8 cellular contexts compared by ENCODE assay signal in the genomic region with DNA sequence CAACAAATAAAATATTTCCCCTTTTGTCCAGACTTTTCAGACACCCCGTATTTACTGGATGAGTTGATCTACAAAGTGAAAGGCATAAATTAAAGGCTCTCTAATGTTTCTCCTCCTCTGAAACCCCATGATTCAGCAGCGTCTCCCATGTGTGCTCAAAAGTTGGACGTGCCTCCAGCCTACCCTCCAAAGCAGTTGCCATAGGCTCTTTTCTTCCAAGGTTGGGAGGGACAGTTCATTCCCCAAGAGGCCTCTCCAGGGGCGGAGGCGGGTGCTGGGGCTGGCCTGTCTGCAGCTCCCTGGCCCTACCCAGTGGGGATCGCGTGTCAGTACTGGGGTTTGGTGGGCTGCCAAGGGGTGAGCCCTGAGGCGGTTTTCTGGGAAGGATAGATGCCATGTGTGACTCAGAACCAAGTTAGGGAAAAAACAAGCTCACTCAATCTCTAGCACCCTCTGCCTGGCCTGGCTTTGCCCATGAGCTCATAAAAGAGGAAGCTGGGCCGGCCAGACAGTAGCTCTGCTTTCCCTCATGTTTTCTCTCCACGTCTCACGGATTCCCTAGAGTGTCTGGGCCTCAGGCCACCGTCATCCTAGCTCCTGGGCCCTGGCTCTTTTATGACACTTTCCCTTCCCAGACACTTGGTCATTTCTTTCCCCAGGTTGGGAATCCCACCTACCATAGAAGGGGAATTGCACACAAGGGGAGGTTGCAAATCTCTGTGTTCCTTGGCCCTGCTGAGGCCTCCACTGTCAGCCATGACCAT. TPM values are rescaled to one million over a fixed set of nuclear protein-coding genes. Genes with fewer than 3 reads are reported as not detected.
DNase-seq lines count a peak whose midpoint lies in the region; ATAC-seq, FAIRE-seq and TF ChIP-seq lines count a peak whose summit lies in the region.

No MANE protein-coding gene starts in this region.

- peak overlapping the region; percentile 63 for H2AFZ ChIP-seq in K562 (ENCODE audit: low read depth, low read length)

- H3K9me1 ChIP-seq in K562 (ENCODE audit: control insufficient read depth, insufficient read depth, low read length): no peaks in the 10 kb centered on the region

- TF ChIP-seq EP300 in K562 (IDR thresholded peaks at IDR 0.05; ENCODE audit: low read length) (no peak), stomach (IDR thresholded peaks at IDR 0.05) (peak; percentile 65)

- H3K4me2 ChIP-seq in K562 (ENCODE audit: insufficient read depth, low read length): no peak overlapping the region

- peak; percentile 27 for TF ChIP-seq CTCF in AG10803 (conservative IDR thresholded peaks at IDR 0.05; ENCODE audit: low read length)
- TF ChIP-seq CTCF in K562 (IDR thresholded peaks at IDR 0.05 in 2 of 3, conservative IDR thresholded peaks at IDR 0.05 in 1 of 3; ENCODE audit: insufficient read depth in 2 of 3, low read depth in 1 of 3, low read length in 3 of 3): no peak
- no peak for TF ChIP-seq CTCF in stomach (IDR thresholded peaks at IDR 0.05)

- FAIRE-seq in K562 (lab: Jason Lieb, UNC): no peak

- H3K27me3 ChIP-seq in K562 (ENCODE audit: control insufficient read depth in 2 of 2, insufficient read depth in 2 of 2, low read length in 2 of 2): no peaks in the 10 kb centered on the region
- H3K27me3 ChIP-seq in stomach: no peaks in the 10 kb centered on the region

- H3K9me3 ChIP-seq in K562 (replicated peaks; ENCODE audit: control insufficient read depth, insufficient read depth, low read depth, low read length) (no peaks in the 10 kb centered on the region), stomach (no peaks in the 10 kb centered on the region)

- peak; percentile 100 for DNase-seq in AG10803 (ENCODE audit: low read depth)
- DNase-seq in LHCN-M2 (ENCODE audit: low read depth): peak; percentile 100
- DNase-seq in K562 (ENCODE audit: extremely low read depth in 1 of 4, low spot score in 3 of 4): peak in 1 of 4 experiments; percentile 43
- DNase-seq in kidney glomerular epithelial cell (lab: John Stamatoyannopoulos, UW): peak; percentile 99
- DNase-seq in stomach: peak; percentile 83
- no peak for DNase-seq in stimulated activated CD8-positive, alpha-beta memory T cell treated with anti-CD3 and anti-CD28 coated beads, Interleukin-4, amount 100 ng/mL, for 48 hours
- DNase-seq in activated CD4-positive, alpha-beta T cell treated with anti-CD3 and anti-CD28 coated beads, Interleukin-2, amount 50 U/mL, for 1 hour: no peak

- CTCF ChIA-PET in K562 (lab: Yijun Ruan, JAX; ENCODE audit: low intra/inter-chr PET ratio): no interaction called here

- H3K36me3 ChIP-seq in K562 (ENCODE audit: control insufficient read depth, insufficient read depth, low read length): no peaks in the 10 kb centered on the region
- H3K36me3 ChIP-seq in stomach: no peaks in the 10 kb centered on the region

- in situ Hi-C loops in K562 (cut with MboI): no loop called here

- WGBS in K562 (ENCODE audit: insufficient coverage, low coverage, missing lambda C conversion rate): 45% methylated on average over 12 of the region's 12 CpGs
- WGBS in stomach, 5 donors: 28 to 51% (median 43%) methylated on average over 12 of the region's 12 CpGs

- H3K4me3 ChIP-seq in AG10803 (ENCODE audit: low read length) (peak overlapping the region; percentile 29; the same call in 1 of the 2 replicates), K562 (no peak overlapping the region), stomach (no peak overlapping the region)

- POLR2A ChIA-PET in K562 (lab: Yijun Ruan, JAX): interaction anchor here (0.6 to 1.8 kb wide), 10 partner anchors 8 to 200 kb away, joined by 3 to 10 read pairs (median 3); partner anchors contain the start of gene IER3

- no peak for TF ChIP-seq RAD21 in K562 (CRISPR knock-in tag; conservative IDR thresholded peaks at IDR 0.05 in 1 of 2, IDR thresholded peaks at IDR 0.05 in 1 of 2)

- intact Hi-C loops in K562 (cut with micrococcal nuclease) (no loop called here), stomach (cut with DNase I; ENCODE audit: low total_unique reads) (no loop called here)

- H3K27ac ChIP-seq in K562 (ENCODE audit: extremely low read depth, low read depth, low read length) (peak overlapping the region; percentile 14; the same call in 1 of the 3 replicates), stomach (peak overlapping the region; percentile 38 to 96 (median 91))

- H3K4me1 ChIP-seq in K562 (replicated peaks in 1 of 2; ENCODE audit: control insufficient read depth in 2 of 2, insufficient read depth in 2 of 2, low read length in 2 of 2): peaks cover 12 to 26% of the 10 kb centered on the region in 2 experiments
- peaks cover 32 to 61% (median 49%) of the 10 kb centered on the region in 4 donors for H3K4me1 ChIP-seq in stomach

- ATAC-seq in K562 (peak; percentile 74), GM18498 (IDR thresholded peaks at IDR 0.05; ENCODE audit: unreplicated experiment) (no peak)

- no peaks in the 10 kb centered on the region for H4K20me1 ChIP-seq in K562 (replicated peaks; ENCODE audit: control insufficient read depth, insufficient read depth, low read length)

- no peak for TF ChIP-seq POLR2A in K562 (conservative IDR thresholded peaks at IDR 0.05)
- no peak for TF ChIP-seq POLR2A in stomach (IDR thresholded peaks at IDR 0.05)

- no peaks in the 10 kb centered on the region for H3K79me2 ChIP-seq in K562 (ENCODE audit: control insufficient read depth, insufficient read depth, low read length)

- no TSS peak for BruUV-seq in K562 (replicated peaks; lab: Mats Ljungman, UMichigan)

- H3K9ac ChIP-seq in K562 (ENCODE audit: insufficient read depth in 1 of 2, low read depth in 2 of 2, low read length in 2 of 2): peak overlapping the region in 1 of 2 experiments; percentile 76; a peak in 2 of 4 replicates

RNA-seq across cellular contexts. Expression of gene IER3, which starts 8.0 kb away (rescaled TPM):
- total RNA-seq in LHCN-M2 (2014; rRNA removed): 51.0 and 65.9 TPM in 2 replicates
- 103 TPM for polyA plus RNA-seq in LHCN-M2 (2012)
- total RNA-seq in K562 (2011; cell fraction: chromatin; rRNA removed; ENCODE audit: low replicate concordance): 15.2 and 21.4 TPM in 2 replicates
- total RNA-seq in K562 (2011; cell fraction: nucleolus; rRNA removed): 22.4 and 29.0 TPM in 2 replicates
- 21.0 and 27.1 TPM in 2 replicates for total RNA-seq in K562 (2011; cell fraction: nucleoplasm; rRNA removed)
- total RNA-seq in K562 (2014; rRNA removed): 18.7 and 24.7 TPM in 2 replicates
- 8.0 and 8.2 TPM in 2 replicates for total RNA-seq in K562 (2014; rRNA removed; fragmentation: Illumina TruSeq; extraction: Trizol)
- 13.0 and 15.1 TPM in 2 replicates for total RNA-seq in K562 (2015; rRNA removed; fragmentation: Illumina TruSeq; extraction: Trizol)
- 23.4 and 24.1 TPM in 2 replicates for total RNA-seq in K562 (2021)
- 8.8 and 11.5 TPM in 2 replicates for polyA plus RNA-seq in K562 (2011; rRNA removed)
- polyA plus RNA-seq in K562 (2011; cell fraction: cytosol; rRNA removed): 9.9 and 20.6 TPM in 2 replicates
- polyA plus RNA-seq in K562 (2011; cell fraction: nucleus; rRNA removed): 25.7 and 32.6 TPM in 2 replicates
- 30.7 and 77.8 TPM in 2 replicates for polyA plus RNA-seq in K562 (2012)
- 11.4 and 12.5 TPM in 2 replicates for polyA plus RNA-seq in K562 (2014; fragmentation: Illumina TruSeq; extraction: Trizol)
- 1 to 10 TPM; 1.5 to 1.7 TPM for polyA plus RNA-seq in K562 (2014; fragmentation: Nextera tagmentation; extraction: Ambion mirVana)
- polyA plus RNA-seq in K562 (2014; rRNA removed): 26.0 and 30.0 TPM in 2 replicates
- 3.8 and 6.5 TPM in 2 replicates for polyA minus RNA-seq in K562 (2011; rRNA and poly(A)+ RNA removed)
- polyA minus RNA-seq in K562 (2011; cell fraction: cytosol; rRNA and poly(A)+ RNA removed): 5.3 and 6.8 TPM in 2 replicates
- polyA minus RNA-seq in K562 (2011; cell fraction: nucleus; rRNA and poly(A)+ RNA removed): 9.7 and 12.9 TPM in 2 replicates
- 100 to 1,000 TPM in 2 of 5 donors, 10 to 100 TPM in 3; 16.5 to 144 (median 92.8) TPM for total RNA-seq in stomach
- 100 to 1,000 TPM; 112 to 187 (median 147) TPM for polyA plus RNA-seq in stomach

RNA-seq across cellular contexts. Expression of gene FLOT1, which starts 9.9 kb away (rescaled TPM):
- total RNA-seq in LHCN-M2 (2014; rRNA removed) (207 and 208 TPM in 2 replicates), K562 (2014; rRNA removed) (118 and 131 TPM in 2 replicates), K562 (2014; rRNA removed; fragmentation: Illumina TruSeq; extraction: Trizol) (84.7 and 84.8 TPM in 2 replicates), K562 (2015; rRNA removed; fragmentation: Illumina TruSeq; extraction: Trizol) (101 and 102 TPM in 2 replicates), K562 (2021) (124 and 127 TPM in 2 replicates), stomach (100 to 1,000 TPM in 2 of 5 donors, 10 to 100 TPM in 3; 40.6 to 201 (median 74.7) TPM)
- polyA plus RNA-seq in LHCN-M2 (2012): 262 TPM
- total RNA-seq in K562 (2011; cell fraction: chromatin; rRNA removed; ENCODE audit: low replicate concordance): 164 and 277 TPM in 2 replicates
- 152 and 165 TPM in 2 replicates for total RNA-seq in K562 (2011; cell fraction: nucleolus; rRNA removed)
- total RNA-seq in K562 (2011; cell fraction: nucleoplasm; rRNA removed): 155 and 194 TPM in 2 replicates
- polyA plus RNA-seq in K562 (2011; rRNA removed) (131 and 154 TPM in 2 replicates), K562 (2014; fragmentation: Illumina TruSeq; extraction: Trizol) (138 and 144 TPM in 2 replicates), K562 (2014; fragmentation: Nextera tagmentation; extraction: Ambion mirVana) (10 to 100 TPM; 11.7 to 12.0 TPM), K562 (2014; rRNA removed) (149 and 174 TPM in 2 replicates), stomach (100 to 1,000 TPM; 145 to 178 (median 151) TPM)
- polyA plus RNA-seq in K562 (2011; cell fraction: cytosol; rRNA removed): 144 and 149 TPM in 2 replicates
- polyA plus RNA-seq in K562 (2011; cell fraction: nucleus; rRNA removed): 209 and 233 TPM in 2 replicates
- 135 and 272 TPM in 2 replicates for polyA plus RNA-seq in K562 (2012)
- polyA minus RNA-seq in K562 (2011; rRNA and poly(A)+ RNA removed): 122 and 132 TPM in 2 replicates
- polyA minus RNA-seq in K562 (2011; cell fraction: cytosol; rRNA and poly(A)+ RNA removed): 72.2 and 76.2 TPM in 2 replicates
- 38.5 and 58.5 TPM in 2 replicates for polyA minus RNA-seq in K562 (2011; cell fraction: nucleus; rRNA and poly(A)+ RNA removed)

RNA-seq across cellular contexts. Expression of gene TUBB, which starts 32.2 kb away (rescaled TPM):
- total RNA-seq in LHCN-M2 (2014; rRNA removed) (1,379 and 1,474 TPM in 2 replicates), K562 (2014; rRNA removed) (1,062 and 1,409 TPM in 2 replicates), K562 (2014; rRNA removed; fragmentation: Illumina TruSeq; extraction: Trizol) (863 and 971 TPM in 2 replicates), K562 (2015; rRNA removed; fragmentation: Illumina TruSeq; extraction: Trizol) (1,443 and 1,478 TPM in 2 replicates), K562 (2021) (1,495 and 1,529 TPM in 2 replicates), stomach (100 to 1,000 TPM in 4 of 5 donors, 10 to 100 TPM in 1; 67.5 to 177 (median 109) TPM)
- polyA plus RNA-seq in LHCN-M2 (2012): 2,090 TPM
- 127 and 264 TPM in 2 replicates for total RNA-seq in K562 (2011; cell fraction: chromatin; rRNA removed; ENCODE audit: low replicate concordance)
- total RNA-seq in K562 (2011; cell fraction: nucleolus; rRNA removed): 272 and 276 TPM in 2 replicates
- total RNA-seq in K562 (2011; cell fraction: nucleoplasm; rRNA removed): 270 and 313 TPM in 2 replicates
- polyA plus RNA-seq in K562 (2011; rRNA removed) (2,369 and 2,705 TPM in 2 replicates), K562 (2014; fragmentation: Illumina TruSeq; extraction: Trizol) (2,541 and 2,870 TPM in 2 replicates), K562 (2014; fragmentation: Nextera tagmentation; extraction: Ambion mirVana) (1,000 to 10,000 TPM; 1,106 to 1,864 TPM), K562 (2014; rRNA removed) (1,462 and 1,903 TPM in 2 replicates), stomach (100 to 1,000 TPM; 127 to 223 (median 183) TPM)
- 2,776 and 3,265 TPM in 2 replicates for polyA plus RNA-seq in K562 (2011; cell fraction: cytosol; rRNA removed)
- polyA plus RNA-seq in K562 (2011; cell fraction: nucleus; rRNA removed): 619 and 708 TPM in 2 replicates
- polyA plus RNA-seq in K562 (2012): 1,523 and 1,878 TPM in 2 replicates
- polyA minus RNA-seq in K562 (2011; rRNA and poly(A)+ RNA removed): 1,764 and 2,070 TPM in 2 replicates
- 880 and 960 TPM in 2 replicates for polyA minus RNA-seq in K562 (2011; cell fraction: cytosol; rRNA and poly(A)+ RNA removed)
- 140 and 261 TPM in 2 replicates for polyA minus RNA-seq in K562 (2011; cell fraction: nucleus; rRNA and poly(A)+ RNA removed)

RNA-seq across cellular contexts. Expression of gene MDC1, which starts 35.3 kb away (rescaled TPM):
- total RNA-seq in LHCN-M2 (2014; rRNA removed) (12.4 and 16.3 TPM in 2 replicates), K562 (2014; rRNA removed) (15.7 and 24.3 TPM in 2 replicates), K562 (2014; rRNA removed; fragmentation: Illumina TruSeq; extraction: Trizol) (20.0 and 25.5 TPM in 2 replicates), K562 (2015; rRNA removed; fragmentation: Illumina TruSeq; extraction: Trizol) (15.6 and 18.2 TPM in 2 replicates), K562 (2021) (96.8 and 114 TPM in 2 replicates), stomach (100 to 1,000 TPM in 2 of 5 donors, 10 to 100 TPM in 2, 1 to 10 TPM in 1; 9.6 to 153 (median 99.2) TPM)
- polyA plus RNA-seq in LHCN-M2 (2012): 20.5 TPM
- total RNA-seq in K562 (2011; cell fraction: chromatin; rRNA removed; ENCODE audit: low replicate concordance): 79.5 and 80.7 TPM in 2 replicates
- total RNA-seq in K562 (2011; cell fraction: nucleolus; rRNA removed): 47.5 and 50.5 TPM in 2 replicates
- total RNA-seq in K562 (2011; cell fraction: nucleoplasm; rRNA removed): 62.0 and 85.1 TPM in 2 replicates
- polyA plus RNA-seq in K562 (2011; rRNA removed) (21.5 and 55.8 TPM in 2 replicates), K562 (2014; fragmentation: Illumina TruSeq; extraction: Trizol) (72.9 and 95.4 TPM in 2 replicates), K562 (2014; fragmentation: Nextera tagmentation; extraction: Ambion mirVana) (1 to 10 TPM; 8.2 to 8.8 TPM), K562 (2014; rRNA removed) (31.3 and 35.0 TPM in 2 replicates), stomach (1 to 10 TPM; 3.8 to 8.7 (median 4.2) TPM)
- 28.0 and 35.1 TPM in 2 replicates for polyA plus RNA-seq in K562 (2011; cell fraction: cytosol; rRNA removed)
- 105 and 141 TPM in 2 replicates for polyA plus RNA-seq in K562 (2011; cell fraction: nucleus; rRNA removed)
- polyA plus RNA-seq in K562 (2012): 68.1 and 105 TPM in 2 replicates
- polyA minus RNA-seq in K562 (2011; rRNA and poly(A)+ RNA removed): 24.0 and 34.6 TPM in 2 replicates
- 56.9 and 94.9 TPM in 2 replicates for polyA minus RNA-seq in K562 (2011; cell fraction: cytosol; rRNA and poly(A)+ RNA removed)
- 16.4 and 27.8 TPM in 2 replicates for polyA minus RNA-seq in K562 (2011; cell fraction: nucleus; rRNA and poly(A)+ RNA removed)

Comparison
In these comparisons a context has a peak if more than half of its experiments do, and no peak if none do; other contexts are left out.
1. DNase-seq: peak in AG10803 (single experiment), LHCN-M2 (single experiment), kidney glomerular epithelial cell (single experiment) and stomach (single experiment); none in stimulated activated CD8-positive, alpha-beta memory T cell treated with anti-CD3 and anti-CD28 coated beads, Interleukin-4, amount 100 ng/mL, for 48 hours (single experiment) and activated CD4-positive, alpha-beta T cell treated with anti-CD3 and anti-CD28 coated beads, Interleukin-2, amount 50 U/mL, for 1 hour (single experiment).